8 cellular contexts compared by ENCODE assay signal in genomic region chr14:30214456-30215090, GRCh38.
A peak's percentile ranks its signal among the peaks of the same experiment; 100 is the strongest.
DNase-seq lines count a peak whose midpoint lies in the region; ATAC-seq, FAIRE-seq and TF ChIP-seq lines count a peak whose summit lies in the region.

No MANE protein-coding gene starts in this region.

- H3K79me2 ChIP-seq in DND-41 (ENCODE audit: insufficient read depth, low read length), result no peaks in the 10 kb centered on the region

- no peak overlapping the region for H3K27ac ChIP-seq in DND-41 (ENCODE audit: low read length)

- ATAC-seq in DND-41 (ENCODE audit: insufficient read depth, low read depth), result peak; percentile 58; the same call in 1 of the 3 replicates
- peak; percentile 76 for ATAC-seq in HG03175 (IDR thresholded peaks at IDR 0.05; ENCODE audit: unreplicated experiment)
- no peak for ATAC-seq in HG03457 (IDR thresholded peaks at IDR 0.05; ENCODE audit: unreplicated experiment)
- no peak for ATAC-seq in GM21526 (IDR thresholded peaks at IDR 0.05; ENCODE audit: low FRiP score, unreplicated experiment)

- TF ChIP-seq CTCF in DND-41 (IDR thresholded peaks at IDR 0.05; ENCODE audit: borderline replicate concordance, extremely low read depth, low read length, poor library complexity, severe bottlenecking), result peak; percentile 76
- TF ChIP-seq CTCF in kidney epithelial cell (IDR thresholded peaks at IDR 0.05; ENCODE audit: insufficient read depth, low read length, poor library complexity, severe bottlenecking), result peak; percentile 57

- H3K36me3 ChIP-seq in DND-41 (ENCODE audit: insufficient read depth, low read length) (no peaks in the 10 kb centered on the region), kidney epithelial cell (ENCODE audit: control insufficient read depth, insufficient read depth, low read length) (no peaks in the 10 kb centered on the region)

- no peak overlapping the region for H3K4me2 ChIP-seq in DND-41 (ENCODE audit: insufficient read depth, low read length)

- DNase-seq in DND-41 (peak; percentile 8), NCI-H446 treated with DMSO at 0.1 percent for 48 hours (lab: John Stamatoyannopoulos, UW) (peak; percentile 93), T47D (ENCODE audit: low read depth in 1 of 2, low spot score in 1 of 2) (peak; percentile 44 to 79), kidney epithelial cell (ENCODE audit: low read depth) (peak; percentile 45), urothelium cell line (ENCODE audit: low spot score) (peak; percentile 42)

- no peaks in the 10 kb centered on the region for H3K9me3 ChIP-seq in DND-41 (ENCODE audit: insufficient read depth, low read length, severe bottlenecking)

- no peak overlapping the region for H3K9ac ChIP-seq in DND-41 (ENCODE audit: low read depth, low read length)

- H3K4me3 ChIP-seq in DND-41 (ENCODE audit: low read depth in 1 of 2, low read length in 2 of 2) (no peak overlapping the region), kidney epithelial cell (ENCODE audit: low read depth, low read length) (no peak overlapping the region)

- in situ Hi-C loops in T47D (cut with HindIII; ENCODE audit: low pct_unique_long_range_greater_than_20kb, low sequenced_read_pairs), result no loop called here

- H3K27me3 ChIP-seq in DND-41 (ENCODE audit: insufficient read depth, low read length, poor library complexity) (no peaks in the 10 kb centered on the region), kidney epithelial cell (ENCODE audit: control insufficient read depth, insufficient read depth, low read length) (no peaks in the 10 kb centered on the region)

- no peaks in the 10 kb centered on the region for H4K20me1 ChIP-seq in DND-41 (ENCODE audit: insufficient read depth, low read length)

- FAIRE-seq in urothelium cell line (lab: Jason Lieb, UNC), result no peak

- H3K4me1 ChIP-seq in DND-41 (ENCODE audit: insufficient read depth, low read length), result no peaks in the 10 kb centered on the region

- H2AFZ ChIP-seq in DND-41 (ENCODE audit: low read depth, low read length), result no peak overlapping the region

Comparison
In these comparisons a context has a peak if more than half of its experiments do, and no peak if none do; other contexts are left out.
1. ATAC-seq: peak in DND-41 (single experiment) and HG03175 (single experiment); none in HG03457 (single experiment) and GM21526 (single experiment).
2. DNase-seq: peak in every context shown above with its lines; median percentile 93 in NCI-H446 treated with DMSO at 0.1 percent for 48 hours; 62 in T47D; 45 in kidney epithelial cell; 42 in urothelium cell line; 8 in DND-41.